Comparison of ENCODE assay signal across 21 cellular contexts in genomic region chr6:56734334-56734733, GRCh38.
"Had no signal": no experiment of that assay in that cellular context is flagged by ENCODE, and none has a peak within 500 bp of the region (broad histone marks: within the 10 kb centered on the region; RNA-seq: fewer than 3 reads in every experiment).

No MANE protein-coding gene starts in this region.

- H3K27ac Mint-ChIP-seq: activated B cell treated with CpG ODN at 0.5 μM for 24 hours; activated naive CD4-positive, alpha-beta T cell treated with anti-CD3 and anti-CD28 coated beads, Interleukin-2, amount 50 U/mL, for 72 hours; activated T-cell treated with anti-CD3 and anti-CD28 coated beads, Interleukin-2, amount 50 U/mL, for 72 hours; naive thymus-derived CD4-positive, alpha-beta T cell had no signal

- H3K36me3 Mint-ChIP-seq: activated naive CD4-positive, alpha-beta T cell treated with anti-CD3 and anti-CD28 coated beads, Interleukin-2, amount 50 U/mL, for 72 hours; naive thymus-derived CD4-positive, alpha-beta T cell had no signal

- H3K4me1 Mint-ChIP-seq: activated B cell treated with CpG ODN at 0.5 μM for 24 hours; naive thymus-derived CD4-positive, alpha-beta T cell had no signal

- DNase-seq: activated B cell treated with CpG ODN at 0.5 μM for 24 hours; activated CD4-positive, alpha-beta T cell treated with anti-CD3 and anti-CD28 coated beads for 48 hours; activated CD8-positive, alpha-beta memory T cell treated with anti-CD3 and anti-CD28 coated beads, Interleukin-2, amount 50 U/mL, for 48 hours; activated gamma-delta T cell; activated T-cell treated with anti-CD3 and anti-CD28 coated beads, Interleukin-2, amount 50 U/mL, for 72 hours; caudate nucleus; islet precursor cell; left lung; mucosa of descending colon; naive thymus-derived CD4-positive, alpha-beta T cell; posterior cingulate gyrus; stimulated activated CD4-positive, alpha-beta T cell treated with anti-CD3 and anti-CD28 coated beads, Interleukin-15, amount 100 ng/mL, for 24 hours; stimulated activated CD4-positive, alpha-beta T cell treated with anti-CD3 and anti-CD28 coated beads, Interleukin-4, amount 100 ng/mL, for 1 hour; stimulated activated naive CD4-positive, alpha-beta T cell had no signal

- H3K27me3 ChIP-seq: esophagus muscularis mucosa, left lung, neutrophil, right atrium auricular region, tibial nerve, vagina had no signal

- H3K4me3 ChIP-seq: esophagus muscularis mucosa, left lung, mucosa of descending colon, right atrium auricular region, skin epidermis, tibial nerve, vagina had no signal

- H3K9me3 Mint-ChIP-seq: activated B cell treated with CpG ODN at 0.5 μM for 24 hours; activated naive CD4-positive, alpha-beta T cell treated with anti-CD3 and anti-CD28 coated beads, Interleukin-2, amount 50 U/mL, for 72 hours; activated T-cell treated with anti-CD3 and anti-CD28 coated beads, Interleukin-2, amount 50 U/mL, for 72 hours; naive thymus-derived CD4-positive, alpha-beta T cell had no signal

- H3K9me3 ChIP-seq: esophagus muscularis mucosa, left lung, mucosa of descending colon, neutrophil, right atrium auricular region, tibial nerve, vagina had no signal

- ATAC-seq: activated naive CD4-positive, alpha-beta T cell treated with anti-CD3 and anti-CD28 coated beads, Interleukin-2, amount 50 U/mL, for 72 hours; activated T-cell treated with anti-CD3 and anti-CD28 coated beads, Interleukin-2, amount 50 U/mL, for 72 hours; left lung; naive thymus-derived CD4-positive, alpha-beta T cell had no signal

- H3K27me3 Mint-ChIP-seq: activated B cell treated with CpG ODN at 0.5 μM for 24 hours had no signal

- H3K4me3 Mint-ChIP-seq: activated B cell treated with CpG ODN at 0.5 μM for 24 hours; activated T-cell treated with anti-CD3 and anti-CD28 coated beads, Interleukin-2, amount 50 U/mL, for 72 hours; naive thymus-derived CD4-positive, alpha-beta T cell had no signal

- H3K36me3 ChIP-seq: esophagus muscularis mucosa, left lung, neutrophil, right atrium auricular region, tibial nerve, vagina had no signal

- H3K27ac ChIP-seq: esophagus muscularis mucosa, left lung, neutrophil, right atrium auricular region, skin epidermis, tibial nerve, vagina had no signal
